Comparison of ENCODE assay signal across 13 cellular contexts in genomic region chr3:112297714-112298113, GRCh38. TPM values are rescaled to one million over a fixed set of nuclear protein-coding genes. Genes with fewer than 3 reads are reported as not detected.
A peak's percentile ranks its signal among the peaks of the same experiment; 100 is the strongest.
DNase-seq lines count a peak whose midpoint lies in the region; ATAC-seq and TF ChIP-seq lines count a peak whose summit lies in the region.
"Had no signal": no experiment of that assay in that cellular context is flagged by ENCODE, and none has a peak within 500 bp of the region (broad histone marks: within the 10 kb centered on the region; RNA-seq: fewer than 3 reads in every experiment).

No MANE protein-coding gene starts in this region.

- H3K36me3 ChIP-seq in ACC112 (ENCODE audit: insufficient read depth, low read length), result no peaks in the 10 kb centered on the region
- H3K36me3 ChIP-seq in heart right ventricle, result no peaks in the 10 kb centered on the region
- H3K36me3 ChIP-seq: BE2C had no signal

- H3K27me3 ChIP-seq in ACC112 (ENCODE audit: insufficient read depth, low read length) (no peaks in the 10 kb centered on the region), heart right ventricle (no peaks in the 10 kb centered on the region)
- H3K27me3 ChIP-seq: BE2C had no signal

- H3K4me3 ChIP-seq in ACC112 (ENCODE audit: low read depth, low read length), result no peak overlapping the region
- H3K4me3 ChIP-seq in heart right ventricle, result no peak overlapping the region
- H3K4me3 ChIP-seq: K562 had no signal

- no peaks in the 10 kb centered on the region for H3K27me3 Mint-ChIP-seq in activated T-helper 2 cell treated with anti-CD3 and anti-CD28 coated beads, Interferon-gamma antibody, Interleukin-2, Interleukin-4, amounts not matched to agents 10 μg/mL and 5 μg/mL and 100 μg/mL, durations not matched to agents 14 hours and 24 hours and 36 hours (ENCODE audit: low read depth)

- H3K27ac ChIP-seq in ACC112 (ENCODE audit: low read depth, low read length) (no peak overlapping the region), heart right ventricle (peak overlapping the region in 3 of 10 donors; percentile 15 to 52 (median 20))

- peak overlapping the region; percentile 82 for H3K27ac Mint-ChIP-seq in activated T-helper 2 cell treated with anti-CD3 and anti-CD28 coated beads, Interferon-gamma antibody, Interleukin-2, Interleukin-4, amounts not matched to agents 10 μg/mL and 5 μg/mL and 100 μg/mL, durations not matched to agents 14 hours and 24 hours and 36 hours

- no peak for DNase-seq in activated T-helper 2 cell treated with anti-CD3 and anti-CD28 coated beads, Interferon-gamma antibody, Interleukin-2, Interleukin-4, amounts not matched to agents 10 μg/mL and 5 μg/mL and 100 μg/mL, durations not matched to agents 14 hours and 24 hours and 36 hours (ENCODE audit: low spot score)
- no peak for DNase-seq in heart right ventricle
- no peak for DNase-seq in GM20000 (ENCODE audit: low spot score)
- DNase-seq in SKM-1 (lab: John Stamatoyannopoulos, UW; ENCODE audit: unreplicated experiment), result no peak
- DNase-seq in hypothalamus (lab: John Stamatoyannopoulos, UW), result no peak
- DNase-seq: BE2C, left cardiac atrium, nucleus accumbens, SW 1271 had no signal

- H3K79me2 ChIP-seq in ACC112 (ENCODE audit: control insufficient read depth, insufficient read depth, low read length, unreplicated experiment), result no peaks in the 10 kb centered on the region

- no peaks in the 10 kb centered on the region for H3K9me3 ChIP-seq in heart right ventricle
- H3K9me3 ChIP-seq: BE2C had no signal

- peaks cover 4% of the 10 kb centered on the region for H3K36me3 Mint-ChIP-seq in activated T-helper 2 cell treated with anti-CD3 and anti-CD28 coated beads, Interferon-gamma antibody, Interleukin-2, Interleukin-4, amounts not matched to agents 10 μg/mL and 5 μg/mL and 100 μg/mL, durations not matched to agents 14 hours and 24 hours and 36 hours (ENCODE audit: low read depth)

- ATAC-seq in GM18511 (IDR thresholded peaks at IDR 0.05; ENCODE audit: unreplicated experiment), result peak; percentile 70
- ATAC-seq in HG03558 (IDR thresholded peaks at IDR 0.05; ENCODE audit: extremely low read depth, unreplicated experiment), result peak; percentile 45
- no peak for ATAC-seq in heart right ventricle
- ATAC-seq: K562, left cardiac atrium had no signal

- peaks cover 47% of the 10 kb centered on the region for H3K4me1 Mint-ChIP-seq in activated T-helper 2 cell treated with anti-CD3 and anti-CD28 coated beads, Interferon-gamma antibody, Interleukin-2, Interleukin-4, amounts not matched to agents 10 μg/mL and 5 μg/mL and 100 μg/mL, durations not matched to agents 14 hours and 24 hours and 36 hours (ENCODE audit: low read depth)

- H3K4me1 ChIP-seq in ACC112 (ENCODE audit: control insufficient read depth, insufficient read depth, low read length, unreplicated experiment) (peaks cover 4% of the 10 kb centered on the region), heart right ventricle (peaks cover 0 to 25% (median 4%) of the 10 kb centered on the region in 9 donors)

- no peak for TF ChIP-seq CTCF in heart right ventricle (IDR thresholded peaks at IDR 0.05)
- no peak for TF ChIP-seq CTCF in GM20000 (IDR thresholded peaks at IDR 0.05; ENCODE audit: extremely low read depth, missing control alignments)

- peak overlapping the region; percentile 74 for H2AFZ ChIP-seq in ACC112 (ENCODE audit: low read length, unreplicated experiment)

- H3K9me3 Mint-ChIP-seq in activated T-helper 2 cell treated with anti-CD3 and anti-CD28 coated beads, Interferon-gamma antibody, Interleukin-2, Interleukin-4, amounts not matched to agents 10 μg/mL and 5 μg/mL and 100 μg/mL, durations not matched to agents 14 hours and 24 hours and 36 hours, result no peaks in the 10 kb centered on the region

- H3K4me3 Mint-ChIP-seq in activated T-helper 2 cell treated with anti-CD3 and anti-CD28 coated beads, Interferon-gamma antibody, Interleukin-2, Interleukin-4, amounts not matched to agents 10 μg/mL and 5 μg/mL and 100 μg/mL, durations not matched to agents 14 hours and 24 hours and 36 hours (ENCODE audit: low read depth), result peak overlapping the region; percentile 69

- intact Hi-C loops in activated T-helper 2 cell treated with anti-CD3 and anti-CD28 coated beads, Interferon-gamma antibody, Interleukin-2, Interleukin-4, amounts not matched to agents 10 μg/mL and 5 μg/mL and 100 μg/mL, durations not matched to agents 14 hours and 24 hours and 36 hours (cut with micrococcal nuclease), result loop anchor here (5.0 kb wide), 1 partner anchor 375 kb away; no protein-coding TSS in a partner anchor
- intact Hi-C loops in heart right ventricle (cut with DNase I), result loop anchor here in 3 of 10 donors (10.0 kb wide), 2 partner anchors 183 to 217 kb away; no protein-coding TSS in a partner anchor

RNA-seq across cellular contexts. Expression of gene SLC9C1, which starts 3.7 kb away (rescaled TPM):
- 0.37 TPM in 1 of 2 replicates, not detected in the other for total RNA-seq in activated T-helper 2 cell treated with anti-CD3 and anti-CD28 coated beads, Interferon-gamma antibody, Interleukin-2, Interleukin-4, amounts not matched to agents 10 μg/mL and 5 μg/mL and 100 μg/mL, durations not matched to agents 14 hours and 24 hours and 36 hours
- total RNA-seq in heart right ventricle, result 1 to 10 TPM in 7 of 10 donors, under 1 TPM in 3; 0.80 to 2.2 (median 1.6) TPM
- under 1 TPM; 0.10 to 0.51 TPM for polyA plus RNA-seq in heart right ventricle
- total RNA-seq: K562 had no signal
- polyA plus RNA-seq: K562 had no signal

RNA-seq across cellular contexts. Expression of gene CD200, which starts 35.2 kb away (rescaled TPM):
- 60.3 and 63.3 TPM in 2 replicates for total RNA-seq in activated T-helper 2 cell treated with anti-CD3 and anti-CD28 coated beads, Interferon-gamma antibody, Interleukin-2, Interleukin-4, amounts not matched to agents 10 μg/mL and 5 μg/mL and 100 μg/mL, durations not matched to agents 14 hours and 24 hours and 36 hours
- total RNA-seq in heart right ventricle, result 1 to 10 TPM in 6 of 10 donors, under 1 TPM in 4; 0.82 to 3.3 (median 1.5) TPM
- polyA plus RNA-seq in heart right ventricle, result 1 to 10 TPM in 1 of 2 donors, under 1 TPM in 1; 0.44 to 1.3 TPM
- polyA plus RNA-seq: K562 had no signal

Comparison
In these comparisons a context has a peak if more than half of its experiments do, and no peak if none do; other contexts are left out.
1. ATAC-seq: peak in GM18511 (single experiment) and HG03558 (single experiment); none in heart right ventricle (0 of 8).
2. RNA of gene CD200, which starts 35.2 kb away (total RNA-seq): 60.3 to 63.3 TPM in activated T-helper 2 cell treated with anti-CD3 and anti-CD28 coated beads, Interferon-gamma antibody, Interleukin-2, Interleukin-4, amounts not matched to agents 10 μg/mL and 5 μg/mL and 100 μg/mL, durations not matched to agents 14 hours and 24 hours and 36 hours; 0.82 to 3.3 TPM in heart right ventricle; every median in the first group is over 10 times any median in the second.